8 cellular contexts compared by ENCODE assay signal in genomic region chr16:1782408-1783247, GRCh38. TPM values are rescaled to one million over a fixed set of nuclear protein-coding genes. Genes with fewer than 3 reads are reported as not detected.
DNase-seq lines count a peak whose midpoint lies in the region; ATAC-seq and TF ChIP-seq lines count a peak whose summit lies in the region.

NUBP2 (plus strand) TSS chr16:1782960; CDS start chr16:1783021, 61 bp downstream.
SPSB3 (minus strand) TSS chr16:1782571; CDS start chr16:1781483, 1,088 bp downstream.

- H2BK120ac ChIP-seq in H9 (ENCODE audit: low read depth, low read length, poor library complexity, severe bottlenecking): no peak within 1 kb of the TSS

- DNase-seq in ELR (ENCODE audit: low read depth): peak; percentile 100
- DNase-seq in H9: peak; percentile 100
- peak; percentile 100 for DNase-seq in MG63
- peak; percentile 97 for DNase-seq in SHP77 treated with DMSO at 0.1 percent for 48 hours (lab: John Stamatoyannopoulos, UW)
- peak; percentile 99 for DNase-seq in activated effector memory CD4-positive, alpha-beta T cell treated with anti-CD3 and anti-CD28 coated beads, Interleukin-2, amount 50 U/mL, for 16 hours
- peak; percentile 100 for DNase-seq in fibroblast of pulmonary artery (ENCODE audit: low read depth)
- DNase-seq in natural killer cell treated with Interleukin-12 subunit alpha and Interleukin-12 subunit beta and Interleukin-15 and Interleukin-18, amount 100 ng/mL, for 72 hours (ENCODE audit: low spot score): peak; percentile 100
- DNase-seq in stimulated activated naive CD8-positive, alpha-beta T cell treated with anti-CD3 and anti-CD28 coated beads, Interleukin-15, Interleukin-2, amounts not matched to agents 100 U/mL and 50 U/mL, for 24 hours: peak; percentile 97

- peaks cover 2 to 31% (median 13%) of the 10 kb centered on the region in 3 experiments; a peak in 4 of 7 replicates for H3K36me3 Mint-ChIP-seq in H9 (ENCODE audit: insufficient read depth in 1 of 3, low read depth in 3 of 3)
- no peaks in the 10 kb centered on the region for H3K36me3 Mint-ChIP-seq in natural killer cell treated with Interleukin-12 subunit alpha and Interleukin-12 subunit beta and Interleukin-15 and Interleukin-18, amount 100 ng/mL, for 72 hours

- H3K79me1 ChIP-seq in H9 (ENCODE audit: insufficient read depth, low read depth, low read length, poor library complexity, severe bottlenecking): peaks cover 5% of the 10 kb centered on the region

- peak within 1 kb of the TSS; percentile 91 to 95 for H3K4me3 Mint-ChIP-seq in H9
- peak within 1 kb of the TSS; percentile 94 for H3K4me3 Mint-ChIP-seq in natural killer cell treated with Interleukin-12 subunit alpha and Interleukin-12 subunit beta and Interleukin-15 and Interleukin-18, amount 100 ng/mL, for 72 hours

- TF ChIP-seq CTCF in H9 (conservative IDR thresholded peaks at IDR 0.05): no peak
- no peak for TF ChIP-seq CTCF in fibroblast of pulmonary artery (IDR thresholded peaks at IDR 0.05; ENCODE audit: low read length, missing control alignments)

- H3T11ph ChIP-seq in H9 (ENCODE audit: low read length): no peak within 1 kb of the TSS

- H3K4me3 ChIP-seq in MG63: peak within 1 kb of the TSS; percentile 100
- H3K4me3 ChIP-seq in fibroblast of pulmonary artery (replicated peaks; ENCODE audit: low read depth, low read length): peak within 1 kb of the TSS; percentile 90

- H4K8ac ChIP-seq in H9 (replicated peaks; ENCODE audit: insufficient read length, low read depth, low read length): no peak within 1 kb of the TSS

- H2BK12ac ChIP-seq in H9 (ENCODE audit: insufficient read length, low read depth, low read length): no peak within 1 kb of the TSS

- H3K4me1 Mint-ChIP-seq in H9: peaks cover 7 to 14% of the 10 kb centered on the region in 2 experiments
- peaks cover 14 to 15% of the 10 kb centered on the region in 2 donors for H3K4me1 Mint-ChIP-seq in natural killer cell treated with Interleukin-12 subunit alpha and Interleukin-12 subunit beta and Interleukin-15 and Interleukin-18, amount 100 ng/mL, for 72 hours (ENCODE audit: low read depth in 2 of 2)

- H3K36me3 ChIP-seq in MG63: peaks cover 50% of the 10 kb centered on the region

- ATAC-seq in natural killer cell treated with Interleukin-12 subunit alpha and Interleukin-12 subunit beta and Interleukin-15 and Interleukin-18, amount 100 ng/mL, for 72 hours: peak; percentile 94 to 95
- peak; percentile 94 for ATAC-seq in stimulated activated naive CD8-positive, alpha-beta T cell treated with anti-CD3 and anti-CD28 coated beads, Interleukin-15, Interleukin-2, amounts not matched to agents 100 U/mL and 50 U/mL, for 24 hours

- no peaks in the 10 kb centered on the region; the same call in 1 of the 2 replicates for H3K4me1 ChIP-seq in H9 (ENCODE audit: insufficient read depth, low read length)

- H3K9me3 ChIP-seq in H9 (ENCODE audit: control insufficient read depth, low read depth, low read length): no peaks in the 10 kb centered on the region
- no peaks in the 10 kb centered on the region for H3K9me3 ChIP-seq in MG63

- H2AFZ ChIP-seq in H9 (ENCODE audit: low read length): no peak within 1 kb of the TSS

- no peak within 1 kb of the TSS for H4K5ac ChIP-seq in H9 (ENCODE audit: insufficient read length, low read depth, low read length)

- H3K14ac ChIP-seq in H9 (ENCODE audit: insufficient read depth, low read length): peak within 1 kb of the TSS; percentile 43; the same call in 1 of the 2 replicates

- H3K27ac Mint-ChIP-seq in H9: peak within 1 kb of the TSS; percentile 59 to 97 (median 72); a peak in 6 of 7 replicates
- peak within 1 kb of the TSS; percentile 62 to 69 for H3K27ac Mint-ChIP-seq in natural killer cell treated with Interleukin-12 subunit alpha and Interleukin-12 subunit beta and Interleukin-15 and Interleukin-18, amount 100 ng/mL, for 72 hours

- no peak within 1 kb of the TSS for H2AK5ac ChIP-seq in H9 (ENCODE audit: insufficient read length, low read length)

- peaks cover 2% of the 10 kb centered on the region; the same call in 1 of the 2 replicates for H3K27me3 Mint-ChIP-seq in H9 (ENCODE audit: low read depth)
- H3K27me3 Mint-ChIP-seq in natural killer cell treated with Interleukin-12 subunit alpha and Interleukin-12 subunit beta and Interleukin-15 and Interleukin-18, amount 100 ng/mL, for 72 hours: no peaks in the 10 kb centered on the region

- whole genome bisulfite sequencing in H9 (ENCODE audit: extremely low coverage, insufficient read length, low lambda C conversion rate): no CpG with 5 or more reads among the region's 100 CpGs

- peaks cover 8% of the 10 kb centered on the region; the same call in 1 of the 2 replicates for H3K79me2 ChIP-seq in H9 (ENCODE audit: insufficient read depth, low read length)

- no peak within 1 kb of the TSS for H4K91ac ChIP-seq in H9 (ENCODE audit: insufficient read length, low read depth, low read length)

- no peak within 1 kb of the TSS for H2BK15ac ChIP-seq in H9 (ENCODE audit: low read depth, low read length)

- H3K23ac ChIP-seq in H9 (ENCODE audit: insufficient read length, low read depth, low read length): no peak within 1 kb of the TSS

- no peaks in the 10 kb centered on the region for H4K20me1 ChIP-seq in H9 (ENCODE audit: control insufficient read depth, insufficient read depth, insufficient read length)

- peak within 1 kb of the TSS; percentile 61 for H3K9ac ChIP-seq in H9 (ENCODE audit: extremely low read depth, insufficient read length, low read length)

- H3K18ac ChIP-seq in H9 (ENCODE audit: insufficient read length, low read depth, low read length): peak within 1 kb of the TSS; percentile 59

- no peak within 1 kb of the TSS for H3K56ac ChIP-seq in H9 (ENCODE audit: insufficient read length, low read depth, low read length)

- H3K23me2 ChIP-seq in H9 (ENCODE audit: insufficient read length, low read depth, low read length, poor library complexity, severe bottlenecking): peaks cover 5% of the 10 kb centered on the region

- H3K4ac ChIP-seq in H9 (ENCODE audit: low read depth, low read length): no peak within 1 kb of the TSS

- H3K9me3 Mint-ChIP-seq in H9: no peaks in the 10 kb centered on the region
- no peaks in the 10 kb centered on the region for H3K9me3 Mint-ChIP-seq in natural killer cell treated with Interleukin-12 subunit alpha and Interleukin-12 subunit beta and Interleukin-15 and Interleukin-18, amount 100 ng/mL, for 72 hours

- H3K4me2 ChIP-seq in H9 (ENCODE audit: insufficient read depth, insufficient read length, low read length): peak within 1 kb of the TSS; percentile 86

- H3K27me3 ChIP-seq in H9 (ENCODE audit: insufficient read depth, low read length) (no peaks in the 10 kb centered on the region), MG63 (no peaks in the 10 kb centered on the region)

- no peak within 1 kb of the TSS for H3K27ac ChIP-seq in H9 (ENCODE audit: insufficient read length, low read depth, low read length)

- H2BK5ac ChIP-seq in H9 (ENCODE audit: insufficient read length, low read length): no peak within 1 kb of the TSS

- H2BK20ac ChIP-seq in H9 (ENCODE audit: low read depth, low read length, poor library complexity, severe bottlenecking): no peak within 1 kb of the TSS

RNA-seq across cellular contexts. Expression of gene NUBP2, which starts in this region (rescaled TPM):
- 67.7 and 69.4 TPM in 2 replicates for total RNA-seq in H9 (2021)
- total RNA-seq in MG63 (2014; rRNA removed; shearing (Covaris generic); ENCODE audit: low replicate concordance): 156 and 163 TPM in 2 replicates
- 10 to 100 TPM; 47.9 to 81.8 TPM for total RNA-seq in natural killer cell treated with Interleukin-12 subunit alpha and Interleukin-12 subunit beta and Interleukin-15 and Interleukin-18, amount 100 ng/mL, for 72 hours

RNA-seq across cellular contexts. Expression of gene SPSB3, which starts in this region (rescaled TPM):
- total RNA-seq in H9 (2021): 19.9 and 20.0 TPM in 2 replicates
- total RNA-seq in MG63 (2014; rRNA removed; shearing (Covaris generic); ENCODE audit: low replicate concordance): 34.3 and 40.3 TPM in 2 replicates
- total RNA-seq in natural killer cell treated with Interleukin-12 subunit alpha and Interleukin-12 subunit beta and Interleukin-15 and Interleukin-18, amount 100 ng/mL, for 72 hours: 10 to 100 TPM; 26.9 to 30.1 TPM
